In genomic region chr11:65524747-65525658, GRCh38 we compare ENCODE assay signal across 8 cellular contexts. TPM values are rescaled to one million over a fixed set of nuclear protein-coding genes. Genes with fewer than 3 reads are reported as not detected.
A peak's percentile ranks its signal among the peaks of the same experiment; 100 is the strongest.
DNase-seq lines count a peak whose midpoint lies in the region; ATAC-seq, FAIRE-seq and TF ChIP-seq lines count a peak whose summit lies in the region.

SCYL1 (plus strand) TSS chr11:65525083; CDS start chr11:65525154, 71 bp downstream.

- peak within 1 kb of the TSS; percentile 91 for H3K27ac Mint-ChIP-seq in activated T-helper 17 cell treated with anti-CD3 and anti-CD28 coated beads, Interleukin-2, amount 50 U/mL, for 72 hours
- H3K27ac Mint-ChIP-seq in natural killer cell treated with Interleukin-12 subunit alpha and Interleukin-12 subunit beta and Interleukin-15 and Interleukin-18, amount 100 ng/mL, for 72 hours = peak within 1 kb of the TSS; percentile 60 to 89

- TF ChIP-seq CTCF in fibroblast of mammary gland (conservative IDR thresholded peaks at IDR 0.05; ENCODE audit: control insufficient read depth, insufficient read depth, low read depth, low read length) = no peak

- peaks cover 36% of the 10 kb centered on the region for H3K36me3 Mint-ChIP-seq in activated T-helper 17 cell treated with anti-CD3 and anti-CD28 coated beads, Interleukin-2, amount 50 U/mL, for 72 hours (ENCODE audit: low read depth)
- no peaks in the 10 kb centered on the region for H3K36me3 Mint-ChIP-seq in natural killer cell treated with Interleukin-12 subunit alpha and Interleukin-12 subunit beta and Interleukin-15 and Interleukin-18, amount 100 ng/mL, for 72 hours

- peak within 1 kb of the TSS; percentile 78 for H3K4me3 ChIP-seq in fibroblast of mammary gland (ENCODE audit: control insufficient read depth, low read depth, low read length)

- no peaks in the 10 kb centered on the region for H3K27me3 Mint-ChIP-seq in activated T-helper 17 cell treated with anti-CD3 and anti-CD28 coated beads, Interleukin-2, amount 50 U/mL, for 72 hours
- H3K27me3 Mint-ChIP-seq in natural killer cell treated with Interleukin-12 subunit alpha and Interleukin-12 subunit beta and Interleukin-15 and Interleukin-18, amount 100 ng/mL, for 72 hours = no peaks in the 10 kb centered on the region

- peak within 1 kb of the TSS; percentile 89 for H3K4me3 Mint-ChIP-seq in activated T-helper 17 cell treated with anti-CD3 and anti-CD28 coated beads, Interleukin-2, amount 50 U/mL, for 72 hours
- H3K4me3 Mint-ChIP-seq in natural killer cell treated with Interleukin-12 subunit alpha and Interleukin-12 subunit beta and Interleukin-15 and Interleukin-18, amount 100 ng/mL, for 72 hours = peak within 1 kb of the TSS; percentile 92

- H3K4me1 Mint-ChIP-seq in activated T-helper 17 cell treated with anti-CD3 and anti-CD28 coated beads, Interleukin-2, amount 50 U/mL, for 72 hours = peaks cover 34% of the 10 kb centered on the region
- peaks cover 23 to 34% of the 10 kb centered on the region in 2 donors for H3K4me1 Mint-ChIP-seq in natural killer cell treated with Interleukin-12 subunit alpha and Interleukin-12 subunit beta and Interleukin-15 and Interleukin-18, amount 100 ng/mL, for 72 hours (ENCODE audit: low read depth in 2 of 2)

- peak; percentile 66 for ATAC-seq in HG03280 (IDR thresholded peaks at IDR 0.05; ENCODE audit: unreplicated experiment)
- peak; percentile 90 for ATAC-seq in activated T-helper 17 cell treated with anti-CD3 and anti-CD28 coated beads, Interleukin-2, amount 50 U/mL, for 72 hours (replicated peaks)
- peak; percentile 98 for ATAC-seq in natural killer cell treated with Interleukin-12 subunit alpha and Interleukin-12 subunit beta and Interleukin-15 and Interleukin-18, amount 100 ng/mL, for 72 hours

- no peak for FAIRE-seq in RCC 7860 (lab: Jason Lieb, UNC)

- no peaks in the 10 kb centered on the region for H3K9me3 Mint-ChIP-seq in activated T-helper 17 cell treated with anti-CD3 and anti-CD28 coated beads, Interleukin-2, amount 50 U/mL, for 72 hours
- no peaks in the 10 kb centered on the region for H3K9me3 Mint-ChIP-seq in natural killer cell treated with Interleukin-12 subunit alpha and Interleukin-12 subunit beta and Interleukin-15 and Interleukin-18, amount 100 ng/mL, for 72 hours

- DNase-seq in NCI-H2107 treated with DMSO at 0.1 percent for 48 hours (lab: John Stamatoyannopoulos, UW; ENCODE audit: unreplicated experiment) = peak; percentile 68
- no peak for DNase-seq in NCI-H2107 (lab: John Stamatoyannopoulos, UW)
- peak; percentile 37 for DNase-seq in RCC 7860 (ENCODE audit: low spot score)
- DNase-seq in fibroblast of mammary gland (ENCODE audit: low read depth) = peak; percentile 71
- DNase-seq in natural killer cell treated with Interleukin-12 subunit alpha and Interleukin-12 subunit beta and Interleukin-15 and Interleukin-18, amount 100 ng/mL, for 72 hours (ENCODE audit: low spot score) = peak; percentile 84
- peak; percentile 71 for DNase-seq in stimulated activated naive CD4-positive, alpha-beta T cell treated with Interleukin-2 at 50 U/mL for 16 hours (lab: John Stamatoyannopoulos, UW)

RNA-seq across cellular contexts. Expression of gene SCYL1, which starts in this region (rescaled TPM):
- 10 to 100 TPM; 80.4 to 86.8 TPM for total RNA-seq in activated T-helper 17 cell treated with anti-CD3 and anti-CD28 coated beads, Interleukin-2, amount 50 U/mL, for 72 hours
- 100 to 1,000 TPM in 1 of 2 donors, 10 to 100 TPM in 1; 84.5 to 112 TPM for total RNA-seq in natural killer cell treated with Interleukin-12 subunit alpha and Interleukin-12 subunit beta and Interleukin-15 and Interleukin-18, amount 100 ng/mL, for 72 hours
